In the genomic region with DNA sequence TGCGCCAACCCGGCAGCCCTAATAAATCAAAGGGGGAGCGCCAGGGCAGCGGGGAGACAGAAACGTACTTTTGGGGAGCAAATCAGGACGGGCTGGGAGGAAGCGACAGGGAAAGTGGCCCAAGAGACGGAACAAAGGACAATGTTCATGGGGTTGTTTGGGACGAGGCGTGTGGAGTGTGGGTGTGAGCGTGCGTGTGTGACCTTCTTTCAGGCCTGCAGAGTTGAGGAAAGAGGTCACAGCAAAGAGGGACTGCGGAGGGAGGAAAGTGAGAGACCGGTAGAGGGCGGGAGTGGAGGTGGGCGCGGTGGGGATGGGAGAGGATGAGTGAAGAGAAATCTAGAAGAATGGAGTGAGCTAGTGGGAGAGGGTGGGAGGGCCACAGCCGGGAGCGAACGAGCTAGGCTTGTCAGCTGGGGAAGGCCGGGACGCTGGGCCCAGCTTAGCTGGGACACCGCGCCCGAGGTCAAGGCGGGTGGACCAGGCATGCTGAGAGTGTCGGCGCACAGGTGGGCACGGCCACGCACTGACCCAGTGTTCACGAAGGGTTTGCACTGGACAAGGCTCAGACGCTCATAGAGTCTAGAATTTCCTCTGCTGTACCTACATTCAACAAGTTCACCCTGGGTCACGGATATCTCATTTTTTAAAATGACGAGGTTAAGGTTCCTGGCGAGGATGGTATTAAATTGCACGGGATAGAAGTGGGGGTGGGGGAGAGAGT, we compare ENCODE assay signal across 11 cellular contexts. TPM values are rescaled to one million over a fixed set of nuclear protein-coding genes. Genes with fewer than 3 reads are reported as not detected.
DNase-seq lines count a peak whose midpoint lies in the region; ATAC-seq and TF ChIP-seq lines count a peak whose summit lies in the region.
"Had no signal": no experiment of that assay in that cellular context is flagged by ENCODE, and none has a peak within 500 bp of the region (broad histone marks: within the 10 kb centered on the region; RNA-seq: fewer than 3 reads in every experiment).

No MANE protein-coding gene starts in this region.

- peaks cover 99% of the 10 kb centered on the region for H3K27me3 Mint-ChIP-seq in neural crest cell (ENCODE audit: low read depth)

- H3K27me3 ChIP-seq in esophagus muscularis mucosa: peaks cover 0 to 75% (median 12%) of the 10 kb centered on the region in 4 donors

- no peaks in the 10 kb centered on the region for H3K9me3 Mint-ChIP-seq in neural crest cell

- WGBS in esophagus muscularis mucosa: 12% methylated on average over 36 of the region's 36 CpGs

- no peak overlapping the region for H3K27ac Mint-ChIP-seq in neural crest cell (ENCODE audit: unreplicated experiment)

- POLR2A ChIA-PET in AG04449 (lab: Yijun Ruan, JAX): no interaction called here

- no peak for TF ChIP-seq EP300 in esophagus muscularis mucosa (IDR thresholded peaks at IDR 0.05)

- CTCF ChIA-PET in AG04449 (lab: Yijun Ruan, JAX): interaction anchor here (1.4 kb wide), 1 partner anchor 968 kb away, joined by 3 read pairs; no protein-coding TSS in a partner anchor

- no peak for TF ChIP-seq POLR2A in esophagus muscularis mucosa (IDR thresholded peaks at IDR 0.05; ENCODE audit: low read depth)

- TF ChIP-seq CTCF in AG04449 (IDR thresholded peaks at IDR 0.05; ENCODE audit: insufficient read depth, low read length, missing control alignments) (peak; percentile 59), HFF-Myc (IDR thresholded peaks at IDR 0.05; ENCODE audit: low read depth, low read length, missing control alignments) (peak; percentile 17), esophagus muscularis mucosa (IDR thresholded peaks at IDR 0.05) (peak in 2 of 3 experiments; percentile 20 to 24), neural crest cell (conservative IDR thresholded peaks at IDR 0.05) (no peak)

- H3K9me3 ChIP-seq in esophagus muscularis mucosa: no peaks in the 10 kb centered on the region

- peak overlapping the region; percentile 82 for H3K4me3 Mint-ChIP-seq in neural crest cell

- no peaks in the 10 kb centered on the region for H3K36me3 ChIP-seq in esophagus muscularis mucosa

- H3K4me3 ChIP-seq in AG04449 (ENCODE audit: low read depth, low read length) (peak overlapping the region; percentile 76), HFF-Myc (replicated peaks; ENCODE audit: low read depth, low read length) (peak overlapping the region; percentile 59), esophagus muscularis mucosa (peak overlapping the region; percentile 61 to 71 (median 64))

- peaks cover 3% of the 10 kb centered on the region for H3K36me3 Mint-ChIP-seq in neural crest cell (ENCODE audit: low read depth)

- peaks cover 22 to 31% (median 30%) of the 10 kb centered on the region in 4 donors for H3K4me1 ChIP-seq in esophagus muscularis mucosa

- ATAC-seq in activated CD4-positive, CD25-positive, alpha-beta regulatory T cell treated with anti-CD3 and anti-CD28 coated beads, Interleukin-2, amount 50 U/mL, for 24 hours: no peak
- ATAC-seq in GM18511 (IDR thresholded peaks at IDR 0.05; ENCODE audit: unreplicated experiment): no peak
- no peak for ATAC-seq in HG03432 (IDR thresholded peaks at IDR 0.05; ENCODE audit: unreplicated experiment)

- peaks cover 18% of the 10 kb centered on the region for H3K4me1 Mint-ChIP-seq in neural crest cell

- intact Hi-C loops in esophagus muscularis mucosa (cut with DNase I): loop anchor here (10.0 kb wide), 1 partner anchor 837 kb away; no protein-coding TSS in a partner anchor

- peak overlapping the region; percentile 87 to 91 (median 90) for H3K27ac ChIP-seq in esophagus muscularis mucosa (replicated peaks in 1 of 4)

- DNase-seq in AG04449 (ENCODE audit: low read depth, low spot score) (no peak), HFF-Myc (ENCODE audit: extremely low read depth, low read depth) (no peak), esophagus muscularis mucosa (ENCODE audit: extremely low spot score) (no peak), neural crest cell (ENCODE audit: low read depth, low spot score) (no peak), NCI-H345 treated with DMSO at 0.1 percent for 48 hours (lab: John Stamatoyannopoulos, UW; ENCODE audit: unreplicated experiment) (no peak)
- DNase-seq: DMS79 treated with DMSO at 0.1 percent for 48 hours, NCI-H1092 had no signal

RNA-seq across cellular contexts. Expression of gene PITX2, which starts 14.7 kb away (rescaled TPM):
- 10 to 100 TPM; 17.4 to 48.6 (median 34.0) TPM for total RNA-seq in esophagus muscularis mucosa
- total RNA-seq in neural crest cell: 0.58 and 0.77 TPM in 2 replicates
- total RNA-seq: mesenteric fat pad had no signal

Comparison
In these comparisons a context has a peak if more than half of its experiments do, and no peak if none do; other contexts are left out.
1. RNA of gene PITX2, which starts 14.7 kb away (total RNA-seq): 17.4 to 48.6 TPM in esophagus muscularis mucosa; 0.58 to 0.77 TPM in neural crest cell; every median in the first group is over 10 times any median in the second.
2. Peak in every context shown above with its lines, with median percentiles within 50 percentile points of each other: H3K4me3 ChIP-seq.